ENCODE assay signal across 27 cellular contexts in the genomic region with DNA sequence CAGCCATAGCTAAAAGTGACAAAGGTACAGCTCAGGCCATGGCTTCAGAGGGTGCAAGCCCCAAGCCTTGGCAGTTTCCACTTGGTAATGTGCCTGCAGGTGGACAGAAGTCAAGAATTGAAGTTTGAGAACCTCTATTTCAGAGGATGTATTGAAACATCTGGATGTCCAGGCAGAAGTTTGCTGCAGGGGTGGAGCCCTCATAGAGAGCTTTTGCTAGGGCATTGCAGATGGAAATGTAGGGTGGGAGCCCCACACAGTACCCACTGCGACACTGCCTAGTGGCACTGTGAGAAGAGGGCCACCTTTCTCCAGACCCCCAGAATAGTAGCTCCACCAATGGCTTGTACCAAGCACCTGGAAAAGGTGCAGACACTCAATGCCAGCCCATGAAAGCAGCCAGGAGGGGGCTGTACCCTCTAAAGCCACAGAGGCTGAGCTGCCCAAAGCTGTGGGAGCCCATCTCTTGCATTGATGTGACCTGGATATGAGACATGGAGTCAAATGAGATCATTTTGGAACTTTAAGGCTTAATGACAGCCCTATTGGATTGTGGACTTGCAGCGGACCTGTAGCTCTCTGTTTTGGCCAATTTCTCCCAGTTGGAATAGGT.
"Had no signal": no experiment of that assay in that cellular context is flagged by ENCODE, and none has a peak within 500 bp of the region (broad histone marks: within the 10 kb centered on the region; RNA-seq: fewer than 3 reads in every experiment).

No MANE protein-coding gene starts in this region.

- H3K4me1 ChIP-seq: ascending aorta had no signal

- H3K9me3 ChIP-seq: ascending aorta had no signal

- H3K36me3 ChIP-seq: ascending aorta, cardiac muscle cell had no signal

- H3K27ac ChIP-seq: ascending aorta, cardiac muscle cell, PC-9, RWPE1 had no signal

- ATAC-seq: activated CD4-positive, alpha-beta T cell treated with anti-CD3 and anti-CD28 coated beads for 36 hours; activated CD4-positive, CD25-positive, alpha-beta regulatory T cell treated with anti-CD3 and anti-CD28 coated beads, Interleukin-2, amount 50 U/mL, for 24 hours; activated CD8-positive, alpha-beta T cell treated with anti-CD3 and anti-CD28 coated beads, Interleukin-2, amount 10 ng/mL, durations not matched to agents 7 days and 5 days; Right ventricle myocardium inferior; WTC11 had no signal

- H3K27me3 ChIP-seq: ascending aorta, cardiac muscle cell had no signal

- H3K4me3 ChIP-seq: ascending aorta, cardiac muscle cell, PC-9 had no signal

- DNase-seq: activated CD4-positive, alpha-beta T cell treated with anti-CD3 and anti-CD28 coated beads for 36 hours; activated CD4-positive, alpha-beta T cell treated with anti-CD3 and anti-CD28 coated beads, Interleukin-2, amount 10 ng/mL, durations not matched to agents 7 days and 5 days; activated CD4-positive, alpha-beta T cell treated with anti-CD3 and anti-CD28 coated beads, Interleukin-2, amount 50 U/mL, for 48 hours; activated CD8-positive, alpha-beta T cell treated with anti-CD3 and anti-CD28 coated beads, Interleukin-2, amount 10 ng/mL, durations not matched to agents 7 days and 5 days; activated gamma-delta T cell; activated naive CD4-positive, alpha-beta T cell treated with Interleukin-2 at 50 U/mL for 16 hours; activated naive CD8-positive, alpha-beta T cell treated with anti-CD3 and anti-CD28 coated beads, Interleukin-2, amount 10 ng/mL, durations not matched to agents 7 days and 5 days; activated T-cell treated with anti-CD3 and anti-CD28 coated beads, Interleukin-2, amount 50 U/mL, for 24 hours; amygdala; Karpas-422; NCI-H1048; NCI-H1105 treated with DMSO at 0.1 percent for 48 hours; NCI-H1436; NCI-H1694; NCI-H1930; NCI-H2081 treated with DMSO at 0.1 percent for 48 hours; NCI-H345; NCI-H524 treated with DMSO at 0.1 percent for 48 hours; PC-9; SIG-M5; SW 1271 had no signal
